ENCODE assay signal across 8 cellular contexts in the genomic region with DNA sequence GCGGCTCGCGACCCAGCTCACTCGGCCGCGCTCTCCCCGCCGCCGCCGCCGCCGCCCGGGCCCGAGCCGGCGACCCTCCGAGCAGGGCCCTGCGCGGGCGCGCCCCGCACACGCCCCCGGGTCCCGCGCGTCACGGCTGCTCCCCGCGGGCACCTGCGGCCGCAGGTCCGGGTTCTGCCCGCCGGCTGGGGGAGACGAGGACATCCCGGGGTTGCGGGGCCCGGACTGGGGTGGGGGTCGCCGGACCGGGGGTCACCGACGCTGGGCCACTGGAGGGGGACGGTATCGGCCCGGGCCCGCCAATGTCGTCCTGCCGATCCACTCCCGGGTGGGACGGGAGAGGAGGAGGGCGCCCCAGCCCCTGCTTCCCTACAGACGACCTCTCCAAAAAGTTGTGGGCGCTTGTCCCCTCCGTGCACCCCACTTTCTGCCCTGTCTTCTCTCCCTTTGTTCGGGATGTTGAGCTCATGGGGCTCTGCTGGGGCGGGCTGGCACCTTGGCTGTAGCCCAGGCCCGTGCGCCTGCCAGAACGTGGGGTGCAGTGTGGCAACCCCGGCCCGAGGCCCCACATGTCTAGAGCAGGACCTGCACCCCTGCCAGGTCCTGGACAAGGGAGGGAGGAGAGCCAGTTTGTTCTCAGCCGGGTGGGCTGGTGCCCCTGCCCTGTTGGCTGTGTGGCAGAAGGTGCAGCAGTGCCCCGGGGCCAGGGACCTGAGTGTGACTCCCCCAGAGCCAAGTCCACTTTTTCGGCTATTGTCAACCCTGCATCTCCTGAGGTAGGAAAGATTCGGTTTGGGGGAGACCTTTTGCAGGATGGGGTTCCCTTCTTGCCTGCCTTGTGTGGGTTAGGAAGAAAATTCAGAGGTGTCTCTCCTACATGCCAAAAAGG. TPM values are rescaled to one million over a fixed set of nuclear protein-coding genes. Genes with fewer than 3 reads are reported as not detected.
DNase-seq lines count a peak whose midpoint lies in the region; ATAC-seq and TF ChIP-seq lines count a peak whose summit lies in the region.

No MANE protein-coding gene starts in this region.

- peaks cover 55 to 66% of the 10 kb centered on the region in 2 donors for H3K4me1 Mint-ChIP-seq in stimulated activated naive B cell treated with anti-CD40 and anti-IgM and Interleukin-4, amounts not matched to agents 10 μg/mL and 1 μg/mL and 100 μg/mL, for 72 hours

- no peak for DNase-seq in activated naive CD4-positive, alpha-beta T cell treated with anti-CD3 and anti-CD28 coated beads, Interleukin-2, amount 50 U/mL, for 72 hours (ENCODE audit: low spot score in 2 of 2)
- DNase-seq in stimulated activated naive B cell treated with anti-CD40 and anti-IgM and Interleukin-4, amounts not matched to agents 10 μg/mL and 1 μg/mL and 100 μg/mL, for 72 hours: no peak
- no peak for DNase-seq in stimulated activated CD4-positive, alpha-beta T cell treated with anti-CD3 and anti-CD28 coated beads, Interleukin-1b, Interleukin-23, amount 100 ng/mL, for 48 hours

- no peaks in the 10 kb centered on the region for H3K9me3 Mint-ChIP-seq in activated naive CD4-positive, alpha-beta T cell treated with anti-CD3 and anti-CD28 coated beads, Interleukin-2, amount 50 U/mL, for 72 hours
- peaks cover 1 to 4% of the 10 kb centered on the region in 2 donors for H3K9me3 Mint-ChIP-seq in stimulated activated naive B cell treated with anti-CD40 and anti-IgM and Interleukin-4, amounts not matched to agents 10 μg/mL and 1 μg/mL and 100 μg/mL, for 72 hours

- H3K27ac Mint-ChIP-seq in activated naive CD4-positive, alpha-beta T cell treated with anti-CD3 and anti-CD28 coated beads, Interleukin-2, amount 50 U/mL, for 72 hours: peak overlapping the region; percentile 83 to 93
- H3K27ac Mint-ChIP-seq in stimulated activated naive B cell treated with anti-CD40 and anti-IgM and Interleukin-4, amounts not matched to agents 10 μg/mL and 1 μg/mL and 100 μg/mL, for 72 hours: peak overlapping the region; percentile 96

- peaks cover 0 to 5% of the 10 kb centered on the region in 2 donors for H3K36me3 Mint-ChIP-seq in activated naive CD4-positive, alpha-beta T cell treated with anti-CD3 and anti-CD28 coated beads, Interleukin-2, amount 50 U/mL, for 72 hours
- H3K36me3 Mint-ChIP-seq in stimulated activated naive B cell treated with anti-CD40 and anti-IgM and Interleukin-4, amounts not matched to agents 10 μg/mL and 1 μg/mL and 100 μg/mL, for 72 hours: peaks cover 2 to 9% of the 10 kb centered on the region in 2 donors

- H3K4me3 ChIP-seq in iPS-11a (ENCODE audit: low read depth, low read length): peak overlapping the region; percentile 57

- peak overlapping the region; percentile 53 for H3K27ac ChIP-seq in C4-2B

- H3K27me3 Mint-ChIP-seq in stimulated activated naive B cell treated with anti-CD40 and anti-IgM and Interleukin-4, amounts not matched to agents 10 μg/mL and 1 μg/mL and 100 μg/mL, for 72 hours: no peaks in the 10 kb centered on the region

- ATAC-seq in HG02798 (IDR thresholded peaks at IDR 0.05; ENCODE audit: poor library complexity, unreplicated experiment): peak; percentile 7
- peak; percentile 40 to 42 for ATAC-seq in activated naive CD4-positive, alpha-beta T cell treated with anti-CD3 and anti-CD28 coated beads, Interleukin-2, amount 50 U/mL, for 72 hours
- peak; percentile 44 for ATAC-seq in stimulated activated naive B cell treated with anti-CD40 and anti-IgM and Interleukin-4, amounts not matched to agents 10 μg/mL and 1 μg/mL and 100 μg/mL, for 72 hours (replicated peaks)
- no peak for ATAC-seq in GM21825 (IDR thresholded peaks at IDR 0.05; ENCODE audit: unreplicated experiment)
- no peak for ATAC-seq in GM18519 (IDR thresholded peaks at IDR 0.05; ENCODE audit: low FRiP score, unreplicated experiment)

- no peak for TF ChIP-seq CTCF in C4-2B (conservative IDR thresholded peaks at IDR 0.05)

- peak overlapping the region; percentile 97 to 98 for H3K4me3 Mint-ChIP-seq in stimulated activated naive B cell treated with anti-CD40 and anti-IgM and Interleukin-4, amounts not matched to agents 10 μg/mL and 1 μg/mL and 100 μg/mL, for 72 hours

RNA-seq across cellular contexts. Expression of gene CELSR1, which starts 40.2 kb away (rescaled TPM):
- 1 to 10 TPM in 1 of 2 donors, under 1 TPM in 1; 0.54 to 1.1 TPM for total RNA-seq in activated naive CD4-positive, alpha-beta T cell treated with anti-CD3 and anti-CD28 coated beads, Interleukin-2, amount 50 U/mL, for 72 hours

RNA-seq across cellular contexts. Expression of gene GRAMD4, which starts 42.6 kb away (rescaled TPM):
- 10 to 100 TPM; 33.8 to 42.4 TPM for total RNA-seq in activated naive CD4-positive, alpha-beta T cell treated with anti-CD3 and anti-CD28 coated beads, Interleukin-2, amount 50 U/mL, for 72 hours

Comparison
In these comparisons a context has a peak if more than half of its experiments do, and no peak if none do; other contexts are left out.
1. ATAC-seq: peak in HG02798 (single experiment), activated naive CD4-positive, alpha-beta T cell treated with anti-CD3 and anti-CD28 coated beads, Interleukin-2, amount 50 U/mL, for 72 hours (2 of 2) and stimulated activated naive B cell treated with anti-CD40 and anti-IgM and Interleukin-4, amounts not matched to agents 10 μg/mL and 1 μg/mL and 100 μg/mL, for 72 hours (2 of 2); none in GM21825 (single experiment) and GM18519 (single experiment).